ENCODE assay signal across 19 cellular contexts in the genomic region with DNA sequence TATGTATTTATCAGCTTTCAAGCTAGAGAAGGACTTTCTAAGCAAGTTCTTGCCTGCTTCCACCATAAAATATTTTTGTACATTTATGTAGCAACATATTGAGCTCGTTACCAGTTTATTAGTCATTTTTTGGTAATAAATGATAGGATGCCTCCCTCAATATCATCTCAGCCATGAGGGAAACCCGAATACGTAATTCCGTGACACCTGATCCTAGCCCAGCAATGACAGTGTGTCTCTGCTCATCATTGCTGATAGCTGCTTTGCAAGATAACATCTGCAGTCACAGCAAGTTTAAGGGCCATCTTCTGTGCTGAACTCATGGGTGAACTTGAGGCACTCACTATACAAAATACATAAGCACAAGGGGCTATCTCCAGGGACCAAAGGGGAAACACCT.
"Had no signal": no experiment of that assay in that cellular context is flagged by ENCODE, and none has a peak within 500 bp of the region (broad histone marks: within the 10 kb centered on the region; RNA-seq: fewer than 3 reads in every experiment).

No MANE protein-coding gene starts in this region.

- H3K4me2 ChIP-seq: neural progenitor cell had no signal

- DNase-seq: activated CD4-positive, alpha-beta T cell treated with anti-CD3 and anti-CD28 coated beads, Interleukin-2, amount 10 ng/mL, durations not matched to agents 24 days and 14 days; activated CD4-positive, CD25-positive, alpha-beta regulatory T cell; activated CD8-positive, alpha-beta memory T cell treated with anti-CD3 and anti-CD28 coated beads, Interleukin-2, amount 50 U/mL, for 4 hours; activated CD8-positive, alpha-beta T cell treated with anti-CD3 and anti-CD28 coated beads, Interleukin-2, amount 10 ng/mL, durations not matched to agents 7 days and 5 days; activated gamma-delta T cell; activated T-cell treated with anti-CD3 and anti-CD28 coated beads, Interleukin-2, amount 50 U/mL, for 48 hours; amniotic stem cell; body of pancreas; caudate nucleus; colonic mucosa; head of caudate nucleus; immature natural killer cell; retina; stimulated activated CD4-positive, alpha-beta T cell treated with anti-CD3 and anti-CD28 coated beads, Interleukin-4, amount 100 ng/mL, for 4 hours; stimulated activated CD8-positive, alpha-beta memory T cell treated with anti-CD3 and anti-CD28 coated beads, Interleukin-4, amount 100 ng/mL, for 48 hours; stimulated activated naive CD4-positive, alpha-beta T cell treated with Interleukin-2 at 50 U/mL for 16 hours had no signal

- H3K27ac ChIP-seq: body of pancreas, colonic mucosa, neural progenitor cell had no signal

- H3K9me3 ChIP-seq: body of pancreas, colonic mucosa had no signal

- H3K36me3 ChIP-seq: colonic mucosa, neural progenitor cell had no signal

- H3K4me3 ChIP-seq: body of pancreas, colonic mucosa, neural progenitor cell, skin epidermis had no signal

- H3K9ac ChIP-seq: neural progenitor cell, parathyroid adenoma had no signal

- H3K27me3 ChIP-seq: body of pancreas, colonic mucosa, neural progenitor cell had no signal

- H2AFZ ChIP-seq: neural progenitor cell, parathyroid adenoma had no signal

- H3K4me1 ChIP-seq: body of pancreas, colonic mucosa, neural progenitor cell had no signal

- H3K79me2 ChIP-seq: parathyroid adenoma had no signal
